Comparison of ENCODE assay signal across 8 cellular contexts in genomic region chr2:201308914-201309313, GRCh38.
"Had no signal": no experiment of that assay in that cellular context is flagged by ENCODE, and none has a peak within 500 bp of the region (broad histone marks: within the 10 kb centered on the region; RNA-seq: fewer than 3 reads in every experiment).

No MANE protein-coding gene starts in this region.

- ATAC-seq: K562 had no signal

- H3K4me2 ChIP-seq: KMS-11 had no signal

- FAIRE-seq: HTR-8/SVneo, K562 had no signal

- H3K4me3 ChIP-seq: K562 had no signal

- H3K9ac ChIP-seq: KMS-11 had no signal

- DNase-seq: IMR-90, KBM-7, KG1 had no signal

- H3K4me3 Mint-ChIP-seq: IgD-negative memory B cell had no signal

- H3K27me3 Mint-ChIP-seq: IgD-negative memory B cell had no signal

- H3K4me1 Mint-ChIP-seq: IgD-negative memory B cell had no signal

- H3K27ac ChIP-seq: HL-60, KMS-11 had no signal
